In genomic region chr9:89993678-89994630, GRCh38 we compare ENCODE assay signal across 13 cellular contexts.
DNase-seq lines count a peak whose midpoint lies in the region; ATAC-seq, FAIRE-seq and TF ChIP-seq lines count a peak whose summit lies in the region.
"Had no signal": no experiment of that assay in that cellular context is flagged by ENCODE, and none has a peak within 500 bp of the region (broad histone marks: within the 10 kb centered on the region; RNA-seq: fewer than 3 reads in every experiment).

No MANE protein-coding gene starts in this region.

- TF ChIP-seq EP300 in gastroesophageal sphincter (IDR thresholded peaks at IDR 0.05) = no peak

- H3K9me3 Mint-ChIP-seq in CD14-positive monocyte = peaks cover 0 to 7% (median 1%) of the 10 kb centered on the region in 7 donors
- H3K9me3 Mint-ChIP-seq: activated T-cell treated with anti-CD3 and anti-CD28 coated beads, Interleukin-2, amount 50 U/mL, for 4 hours; CD4-positive, alpha-beta memory T cell had no signal

- peaks cover 26% of the 10 kb centered on the region for H3K4me1 Mint-ChIP-seq in CD14-positive monocyte

- H3K4me3 ChIP-seq in NB4 (ENCODE audit: low read depth, low read length) (no peak overlapping the region), gastroesophageal sphincter (no peak overlapping the region)

- no peak overlapping the region for H3K27ac Mint-ChIP-seq in CD14-positive monocyte
- H3K27ac Mint-ChIP-seq: CD4-positive, alpha-beta memory T cell had no signal

- H3K27me3 Mint-ChIP-seq in CD14-positive monocyte (ENCODE audit: low read depth in 3 of 3) = peaks cover 0 to 3% (median 0%) of the 10 kb centered on the region in 3 donors

- TF ChIP-seq POLR2A in NB4 (IDR thresholded peaks at IDR 0.05; ENCODE audit: extremely low read depth, insufficient read length) = no peak
- no peak for TF ChIP-seq POLR2A in gastroesophageal sphincter (IDR thresholded peaks at IDR 0.05)
- no peak for TF ChIP-seq POLR2A in H54 (IDR thresholded peaks at IDR 0.05; ENCODE audit: low read depth, low read length)

- H3K27me3 ChIP-seq in gastroesophageal sphincter = no peaks in the 10 kb centered on the region

- peaks cover 0 to 5% (median 0%) of the 10 kb centered on the region in 3 donors for H3K9me3 ChIP-seq in gastroesophageal sphincter

- peak; percentile 71 for ATAC-seq in gastroesophageal sphincter
- no peak for ATAC-seq in HG03520 (IDR thresholded peaks at IDR 0.05; ENCODE audit: unreplicated experiment)
- ATAC-seq in HG03097 (IDR thresholded peaks at IDR 0.05; ENCODE audit: low FRiP score, unreplicated experiment) = no peak
- ATAC-seq: activated T-cell treated with anti-CD3 and anti-CD28 coated beads, Interleukin-2, amount 50 U/mL, for 4 hours had no signal

- 5% methylated on average over 3 of the region's 5 CpGs; no CpG with 5 or more reads in 1 of the 2 donors for WGBS in gastroesophageal sphincter (ENCODE audit: low coverage in 1 of 2), 2 donors

- H3K36me3 Mint-ChIP-seq in CD14-positive monocyte = no peaks in the 10 kb centered on the region
- H3K36me3 Mint-ChIP-seq: CD4-positive, alpha-beta memory T cell had no signal

- peaks cover 0 to 48% (median 12%) of the 10 kb centered on the region in 3 donors for H3K4me1 ChIP-seq in gastroesophageal sphincter

- TF ChIP-seq CTCF in CD14-positive monocyte (IDR thresholded peaks at IDR 0.05) (no peak), NB4 (IDR thresholded peaks at IDR 0.05; ENCODE audit: low read depth, low read length) (no peak), gastroesophageal sphincter (IDR thresholded peaks at IDR 0.05) (no peak)

- FAIRE-seq in H54 (lab: Jason Lieb, UNC) = no peak
- FAIRE-seq: colon had no signal

- intact Hi-C loops in CD14-positive monocyte (cut with micrococcal nuclease) = no loop called here

- H3K36me3 ChIP-seq in gastroesophageal sphincter = no peaks in the 10 kb centered on the region

- DNase-seq in CD14-positive monocyte (ENCODE audit: low spot score) = peak; percentile 80
- peak; percentile 90 for DNase-seq in NB4 (ENCODE audit: low read depth)
- peak; percentile 36 for DNase-seq in myocyte (ENCODE audit: low read depth)
- DNase-seq in activated CD4-positive, CD25-positive, alpha-beta regulatory T cell (lab: John Stamatoyannopoulos, UW) = no peak
- no peak for DNase-seq in H54 (ENCODE audit: insufficient read length, low spot score)
- DNase-seq: activated T-cell treated with anti-CD3 and anti-CD28 coated beads, Interleukin-2, amount 50 U/mL, for 4 hours; CD4-positive, alpha-beta memory T cell; NCI-H526; T-helper 9 cell had no signal

- H3K27ac ChIP-seq in gastroesophageal sphincter = no peak overlapping the region

- no peak overlapping the region for H3K4me3 Mint-ChIP-seq in CD14-positive monocyte
- H3K4me3 Mint-ChIP-seq: activated T-cell treated with anti-CD3 and anti-CD28 coated beads, Interleukin-2, amount 50 U/mL, for 4 hours; CD4-positive, alpha-beta memory T cell had no signal

Comparison
In these comparisons a context has a peak if more than half of its experiments do, and no peak if none do; other contexts are left out.
1. DNase-seq: peak in CD14-positive monocyte (single experiment), NB4 (single experiment) and myocyte (single experiment); none in activated CD4-positive, CD25-positive, alpha-beta regulatory T cell (0 of 4) and H54 (single experiment).